In the genomic region with DNA sequence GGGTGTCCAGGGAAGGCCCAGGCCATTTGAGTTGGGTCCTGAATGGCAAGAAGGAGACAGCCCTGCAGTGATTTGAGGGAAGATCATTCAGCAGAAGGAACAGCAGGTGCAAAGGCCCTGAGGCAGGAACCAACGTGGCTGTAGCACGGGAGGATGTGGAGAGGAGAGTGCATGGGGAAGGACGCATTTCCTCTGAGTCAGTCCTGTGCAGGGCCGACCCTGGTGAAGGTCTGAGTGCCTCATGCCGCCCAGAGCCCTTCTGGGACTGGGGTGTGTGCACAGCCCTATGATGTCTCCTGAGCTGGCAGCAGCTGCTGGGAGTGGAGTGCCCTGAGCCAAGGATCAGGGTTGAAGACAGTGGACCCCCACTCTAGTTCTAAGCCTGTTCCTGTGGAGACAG, we compare ENCODE assay signal across 27 cellular contexts. TPM values are rescaled to one million over a fixed set of nuclear protein-coding genes. Genes with fewer than 3 reads are reported as not detected.
DNase-seq lines count a peak whose midpoint lies in the region; ATAC-seq, FAIRE-seq and TF ChIP-seq lines count a peak whose summit lies in the region.
"Had no signal": no experiment of that assay in that cellular context is flagged by ENCODE, and none has a peak within 500 bp of the region (broad histone marks: within the 10 kb centered on the region; RNA-seq: fewer than 3 reads in every experiment).

No MANE protein-coding gene starts in this region.

- H3K18ac ChIP-seq in H9 (ENCODE audit: insufficient read length, low read depth, low read length): no peak overlapping the region

- intact Hi-C loops in endothelial cell of umbilical vein (cut with micrococcal nuclease): no loop called here
- intact Hi-C loops in spleen (cut with DNase I; ENCODE audit: low total_unique reads): no loop called here
- intact Hi-C loops in kidney (cut with DNase I): no loop called here

- H3K79me2 ChIP-seq in H9 (ENCODE audit: insufficient read depth, low read length): no peaks in the 10 kb centered on the region
- H3K79me2 ChIP-seq in endothelial cell of umbilical vein (ENCODE audit: control insufficient read depth, insufficient read depth, low read length): no peaks in the 10 kb centered on the region

- H3K4me2 ChIP-seq in H9 (ENCODE audit: insufficient read depth, insufficient read length, low read length) (no peak overlapping the region), endothelial cell of umbilical vein (ENCODE audit: insufficient read depth, low read length) (no peak overlapping the region)

- H3K56ac ChIP-seq in H9 (ENCODE audit: insufficient read length, low read depth, low read length): no peak overlapping the region

- H2BK15ac ChIP-seq in H9 (ENCODE audit: low read depth, low read length): no peak overlapping the region

- H4K91ac ChIP-seq in H9 (ENCODE audit: insufficient read length, low read depth, low read length): no peak overlapping the region

- no peak overlapping the region for H3K9ac ChIP-seq in H9 (ENCODE audit: extremely low read depth, insufficient read length, low read length)
- H3K9ac ChIP-seq in endothelial cell of umbilical vein (replicated peaks; ENCODE audit: extremely low read depth, insufficient read depth, low read length): no peak overlapping the region
- no peak overlapping the region for H3K9ac ChIP-seq in kidney (ENCODE audit: low read length in 2 of 2)

- H2BK20ac ChIP-seq in H9 (ENCODE audit: low read depth, low read length, poor library complexity, severe bottlenecking): no peak overlapping the region

- dilution Hi-C loops in endothelial cell of umbilical vein (cut with MboI; ENCODE audit: extremely low pct_ligation_motif_present, low sequenced_read_pairs): no loop called here

- FAIRE-seq in endothelial cell of umbilical vein (lab: Jason Lieb, UNC): no peak
- FAIRE-seq in kidney (lab: Jason Lieb, UNC): no peak
- FAIRE-seq: bronchial epithelial cell, endometrium, GM12878, islet of Langerhans, urothelium cell line had no signal

- in situ Hi-C loops in G401 (cut with HindIII; ENCODE audit: low sequenced_read_pairs): no loop called here

- no peaks in the 10 kb centered on the region for H3K79me1 ChIP-seq in H9 (ENCODE audit: insufficient read depth, low read depth, low read length, poor library complexity, severe bottlenecking)

- no peak overlapping the region for H3K4me3 Mint-ChIP-seq in H9
- H3K4me3 Mint-ChIP-seq in activated T-helper 17 cell treated with anti-CD3 and anti-CD28 coated beads, Interleukin-2, amount 50 U/mL, for 72 hours: no peak overlapping the region
- H3K4me3 Mint-ChIP-seq: activated T-cell treated with anti-CD3 and anti-CD28 coated beads, Interleukin-2, amount 50 U/mL, for 4 hours; CD4-positive, CD25-positive, alpha-beta regulatory T cell; dendritic cell treated with granulocyte-macrophage colony-stimulating factor and Interleukin-4, amounts not matched to agents 40 ng/mL and 50 ng/mL, for 4 days; mesothelial cell of epicardium; naive thymus-derived CD4-positive, alpha-beta T cell had no signal

- no peak for DNase-seq in H9
- no peak for DNase-seq in endothelial cell of umbilical vein (ENCODE audit: low read depth, low spot score)
- peak; percentile 51 for DNase-seq in spleen
- no peak for DNase-seq in G401 (ENCODE audit: low spot score)
- no peak for DNase-seq in kidney
- DNase-seq: activated CD4-positive, alpha-beta T cell treated with anti-CD3 and anti-CD28 coated beads for 48 hours; activated naive CD4-positive, alpha-beta T cell treated with Interleukin-2 at 50 U/mL for 16 hours; activated T-cell treated with anti-CD3 and anti-CD28 coated beads, Interleukin-2, amount 50 U/mL, for 4 hours; adrenal gland; CD4-positive, CD25-positive, alpha-beta regulatory T cell; Kasumi-1; MV-4-11; naive thymus-derived CD4-positive, alpha-beta T cell; NCI-H1436 treated with DMSO at 0.1 percent for 48 hours; NCI-H446 treated with DMSO at 0.1 percent for 48 hours; Right ventricle myocardium superior had no signal

- CTCF ChIA-PET in endothelial cell of umbilical vein (lab: Charles Lee): no interaction called here

- H3K23me2 ChIP-seq in H9 (ENCODE audit: insufficient read length, low read depth, low read length, poor library complexity, severe bottlenecking): no peaks in the 10 kb centered on the region

- no peak overlapping the region for H4K8ac ChIP-seq in H9 (replicated peaks; ENCODE audit: insufficient read length, low read depth, low read length)

- no peak overlapping the region for H4K5ac ChIP-seq in H9 (ENCODE audit: insufficient read length, low read depth, low read length)

- H3K23ac ChIP-seq in H9 (ENCODE audit: insufficient read length, low read depth, low read length): no peak overlapping the region

- H3K9me1 ChIP-seq in endothelial cell of umbilical vein (replicated peaks; ENCODE audit: control insufficient read depth, extremely low read depth, insufficient read depth, low read length): no peaks in the 10 kb centered on the region

- no peak overlapping the region for H2AK5ac ChIP-seq in H9 (ENCODE audit: insufficient read length, low read length)

- no peak overlapping the region for H3K27ac ChIP-seq in H9 (ENCODE audit: insufficient read length, low read depth, low read length)
- no peak overlapping the region for H3K27ac ChIP-seq in endothelial cell of umbilical vein (ENCODE audit: insufficient read depth, low read depth, low read length)
- no peak overlapping the region for H3K27ac ChIP-seq in spleen
- H3K27ac ChIP-seq in kidney (ENCODE audit: low read depth in 2 of 2, low read length in 2 of 2): no peak overlapping the region
- H3K27ac ChIP-seq: adrenal gland, skin epidermis, VCaP had no signal

- H3K27ac Mint-ChIP-seq in H9: peak overlapping the region in 2 of 3 experiments; percentile 7 to 28; a peak in 1 of 7 replicates
- no peak overlapping the region for H3K27ac Mint-ChIP-seq in activated T-helper 17 cell treated with anti-CD3 and anti-CD28 coated beads, Interleukin-2, amount 50 U/mL, for 72 hours
- H3K27ac Mint-ChIP-seq: dendritic cell treated with granulocyte-macrophage colony-stimulating factor and Interleukin-4, amounts not matched to agents 40 ng/mL and 50 ng/mL, for 4 days; mesothelial cell of epicardium; naive thymus-derived CD4-positive, alpha-beta T cell had no signal

- no peak overlapping the region for H3T11ph ChIP-seq in H9 (ENCODE audit: low read length)

- H3K9me3 ChIP-seq in H9 (ENCODE audit: control insufficient read depth, low read depth, low read length): no peaks in the 10 kb centered on the region
- no peaks in the 10 kb centered on the region for H3K9me3 ChIP-seq in endothelial cell of umbilical vein (replicated peaks; ENCODE audit: control insufficient read depth, insufficient read depth, low read length)
- no peaks in the 10 kb centered on the region for H3K9me3 ChIP-seq in spleen
- no peaks in the 10 kb centered on the region for H3K9me3 ChIP-seq in kidney (ENCODE audit: control insufficient read depth in 1 of 2, low read length in 2 of 2)
- H3K9me3 ChIP-seq: adrenal gland had no signal

- POLR2A ChIA-PET in endothelial cell of umbilical vein (lab: Charles Lee): no interaction called here

- H2AFZ ChIP-seq in H9 (ENCODE audit: low read length) (no peak overlapping the region), endothelial cell of umbilical vein (ENCODE audit: low read depth, low read length) (no peak overlapping the region)

- TF ChIP-seq CTCF in H9 (conservative IDR thresholded peaks at IDR 0.05): no peak
- no peak for TF ChIP-seq CTCF in endothelial cell of umbilical vein (IDR thresholded peaks at IDR 0.05; ENCODE audit: extremely low read depth in 1 of 2, insufficient read depth in 1 of 2, low read depth in 1 of 2, low read length in 2 of 2)
- TF ChIP-seq CTCF in spleen (IDR thresholded peaks at IDR 0.05 in 8 of 11, conservative IDR thresholded peaks at IDR 0.05 in 3 of 11): no peak
- TF ChIP-seq CTCF in kidney (IDR thresholded peaks at IDR 0.05; ENCODE audit: borderline replicate concordance, extremely low read depth, insufficient read depth): no peak

- no peak overlapping the region; the same call in 1 of the 2 replicates for H3K14ac ChIP-seq in H9 (ENCODE audit: insufficient read depth, low read length)

- H3K4me1 Mint-ChIP-seq in H9: peaks cover 21 to 29% of the 10 kb centered on the region in 2 experiments
- peaks cover under 1% of the 10 kb centered on the region for H3K4me1 Mint-ChIP-seq in activated T-helper 17 cell treated with anti-CD3 and anti-CD28 coated beads, Interleukin-2, amount 50 U/mL, for 72 hours

- no peak overlapping the region for H3K4me3 ChIP-seq in endothelial cell of umbilical vein (replicated peaks in 1 of 3; ENCODE audit: insufficient read depth in 1 of 3, low read depth in 1 of 3, low read length in 3 of 3)
- no peak overlapping the region for H3K4me3 ChIP-seq in spleen
- H3K4me3 ChIP-seq in kidney (ENCODE audit: low read length in 2 of 2): no peak overlapping the region
- H3K4me3 ChIP-seq: adrenal gland, GM12878, skin epidermis had no signal

- no peak overlapping the region for H2BK120ac ChIP-seq in H9 (ENCODE audit: low read depth, low read length, poor library complexity, severe bottlenecking)

- TF ChIP-seq POLR2A in endothelial cell of umbilical vein (IDR thresholded peaks at IDR 0.05; ENCODE audit: low read depth, low read length) (no peak), spleen (IDR thresholded peaks at IDR 0.05) (no peak)

- peaks cover 3% of the 10 kb centered on the region for H3K27me3 Mint-ChIP-seq in H9 (ENCODE audit: low read depth)
- no peaks in the 10 kb centered on the region for H3K27me3 Mint-ChIP-seq in activated T-helper 17 cell treated with anti-CD3 and anti-CD28 coated beads, Interleukin-2, amount 50 U/mL, for 72 hours
- H3K27me3 Mint-ChIP-seq: CD4-positive, CD25-positive, alpha-beta regulatory T cell had no signal

- peaks cover 0 to 3% of the 10 kb centered on the region in 2 experiments; a peak in 2 of 5 replicates for H3K9me3 Mint-ChIP-seq in H9
- H3K9me3 Mint-ChIP-seq in activated T-helper 17 cell treated with anti-CD3 and anti-CD28 coated beads, Interleukin-2, amount 50 U/mL, for 72 hours: no peaks in the 10 kb centered on the region
- H3K9me3 Mint-ChIP-seq: activated T-cell treated with anti-CD3 and anti-CD28 coated beads, Interleukin-2, amount 50 U/mL, for 4 hours; dendritic cell treated with granulocyte-macrophage colony-stimulating factor and Interleukin-4, amounts not matched to agents 40 ng/mL and 50 ng/mL, for 4 days; mesothelial cell of epicardium; naive thymus-derived CD4-positive, alpha-beta T cell had no signal

- H3K4ac ChIP-seq in H9 (ENCODE audit: low read depth, low read length): no peak overlapping the region

- H3K4me1 ChIP-seq in H9 (ENCODE audit: insufficient read depth, low read length) (peaks cover 2% of the 10 kb centered on the region; the same call in 1 of the 2 replicates), endothelial cell of umbilical vein (ENCODE audit: control insufficient read depth, extremely low read depth, insufficient read depth, low read length) (no peaks in the 10 kb centered on the region), spleen (peaks cover 0 to 3% (median 0%) of the 10 kb centered on the region in 6 donors), kidney (ENCODE audit: control insufficient read depth in 1 of 2, insufficient read depth in 1 of 2, low read depth in 1 of 2, low read length in 2 of 2) (no peaks in the 10 kb centered on the region)
- H3K4me1 ChIP-seq: adrenal gland had no signal

- no peaks in the 10 kb centered on the region for H3K36me3 Mint-ChIP-seq in H9 (ENCODE audit: insufficient read depth in 1 of 3, low read depth in 3 of 3)
- no peaks in the 10 kb centered on the region for H3K36me3 Mint-ChIP-seq in activated T-helper 17 cell treated with anti-CD3 and anti-CD28 coated beads, Interleukin-2, amount 50 U/mL, for 72 hours (ENCODE audit: low read depth)
- H3K36me3 Mint-ChIP-seq: CD4-positive, CD25-positive, alpha-beta regulatory T cell; mesothelial cell of epicardium had no signal

- ATAC-seq in activated T-helper 17 cell treated with anti-CD3 and anti-CD28 coated beads, Interleukin-2, amount 50 U/mL, for 72 hours (replicated peaks): peak; percentile 35
- ATAC-seq in GM18519 (IDR thresholded peaks at IDR 0.05; ENCODE audit: low FRiP score, unreplicated experiment): no peak
- ATAC-seq: activated T-cell treated with anti-CD3 and anti-CD28 coated beads, Interleukin-2, amount 50 U/mL, for 4 hours; GM12878; naive thymus-derived CD4-positive, alpha-beta T cell had no signal

- H2BK5ac ChIP-seq in H9 (ENCODE audit: insufficient read length, low read length): no peak overlapping the region

- H4K20me1 ChIP-seq in H9 (ENCODE audit: control insufficient read depth, insufficient read depth, insufficient read length) (peaks cover 3% of the 10 kb centered on the region), endothelial cell of umbilical vein (replicated peaks; ENCODE audit: control insufficient read depth, extremely low read depth, insufficient read depth, low read length) (no peaks in the 10 kb centered on the region)

- no peak overlapping the region for H2BK12ac ChIP-seq in H9 (ENCODE audit: insufficient read length, low read depth, low read length)

- no peaks in the 10 kb centered on the region for H3K36me3 ChIP-seq in endothelial cell of umbilical vein (ENCODE audit: control insufficient read depth in 2 of 2, extremely low read depth in 1 of 2, insufficient read depth in 2 of 2, low read length in 2 of 2)
- no peaks in the 10 kb centered on the region for H3K36me3 ChIP-seq in spleen
- H3K36me3 ChIP-seq in kidney (ENCODE audit: control insufficient read depth in 1 of 2, insufficient read depth in 2 of 2, low read length in 2 of 2): no peaks in the 10 kb centered on the region
- H3K36me3 ChIP-seq: adrenal gland had no signal

- no CpG with 5 or more reads among the region's 5 CpGs for WGBS in H9 (ENCODE audit: extremely low coverage, insufficient read length, low lambda C conversion rate)
- 51 to 66% (median 54%) methylated on average over 2 to 5 of the region's 5 CpGs for WGBS in spleen, 5 donors

- BruUV-seq in endothelial cell of umbilical vein (replicated peaks; lab: Mats Ljungman, UMichigan): no TSS peak

- H3K27me3 ChIP-seq in H9 (ENCODE audit: insufficient read depth, low read length): no peaks in the 10 kb centered on the region
- no peaks in the 10 kb centered on the region for H3K27me3 ChIP-seq in endothelial cell of umbilical vein (ENCODE audit: control insufficient read depth in 2 of 2, insufficient read depth in 2 of 2, low read length in 2 of 2)
- peaks cover 0 to 34% (median 0%) of the 10 kb centered on the region in 7 donors for H3K27me3 ChIP-seq in spleen (replicated peaks in 1 of 7)
- H3K27me3 ChIP-seq: adrenal gland had no signal

RNA-seq across cellular contexts. Expression of a gene that starts 17.9 kb away (rescaled TPM):
- 12.5 and 12.6 TPM in 2 replicates for total RNA-seq in H9 (2021)
- total RNA-seq in activated T-helper 17 cell treated with anti-CD3 and anti-CD28 coated beads, Interleukin-2, amount 50 U/mL, for 72 hours: not detected
- not detected in 2 replicates for total RNA-seq in endothelial cell of umbilical vein
- 0.03 TPM in 1 of 2 replicates, not detected in the other for polyA plus RNA-seq in endothelial cell of umbilical vein
- polyA plus RNA-seq in endothelial cell of umbilical vein (2011; cell fraction: cytosol; rRNA removed): 0.03 and 0.13 TPM in 2 replicates
- 0.43 and 0.45 TPM in 2 replicates for polyA plus RNA-seq in endothelial cell of umbilical vein (2011; cell fraction: nucleus; rRNA removed)
- 0.29 TPM in 1 of 2 replicates, not detected in the other for polyA plus RNA-seq in endothelial cell of umbilical vein (2012)
- not detected in 2 replicates for polyA minus RNA-seq in endothelial cell of umbilical vein
- polyA minus RNA-seq in endothelial cell of umbilical vein (2011; cell fraction: cytosol; rRNA and poly(A)+ RNA removed): 13.7 TPM
- not detected in 2 replicates for polyA minus RNA-seq in endothelial cell of umbilical vein (2011; cell fraction: nucleus; rRNA and poly(A)+ RNA removed)
- under 1 TPM in 5 of 7 donors, not detected in 2; 0.30 to 0.88 (median 0.43) TPM for total RNA-seq in spleen
- under 1 TPM; 0.19 to 0.52 (median 0.50) TPM for polyA plus RNA-seq in spleen
- 0.10 TPM in 1 of 2 replicates, not detected in the other for total RNA-seq in G401 (2014; rRNA removed; shearing (Covaris generic))
- 0.94 TPM for total RNA-seq in kidney
- polyA plus RNA-seq in kidney (ENCODE audit: insufficient read depth, low read depth, low replicate concordance): 0.90 TPM
